ENCODE assay signal across 1 cellular context in genomic region chr3:186922224-186922623, GRCh38.
TF ChIP-seq lines count a peak whose summit lies in the region.

No MANE protein-coding gene starts in this region.

TF ChIP-seq in K562, 482 proteins besides CTCF, POLR2A, EP300 and RAD21:
- no peak for TF ChIP-seq CHCHD3 (CRISPR knock-in tag; IDR thresholded peaks at IDR 0.05)
- no peak for TF ChIP-seq ZNF780A (CRISPR knock-in tag; IDR thresholded peaks at IDR 0.05)
- no peak for TF ChIP-seq ZNF41 (CRISPR knock-in tag; conservative IDR thresholded peaks at IDR 0.05)
- TF ChIP-seq E4F1 (CRISPR knock-in tag; IDR thresholded peaks at IDR 0.05; ENCODE audit: borderline replicate concordance): no peak
- TF ChIP-seq RAD51 (IDR thresholded peaks at IDR 0.05; ENCODE audit: borderline replicate concordance, low read depth): no peak
- no peak for TF ChIP-seq NCOA2 (IDR thresholded peaks at IDR 0.05; ENCODE audit: partially characterized antibody in 2 of 2)
- no peak for TF ChIP-seq BCL6 (CRISPR knock-in tag; IDR thresholded peaks at IDR 0.05)
- no peak for TF ChIP-seq KLF1 (tag; IDR thresholded peaks at IDR 0.05)
- TF ChIP-seq ZNF512 (tag; IDR thresholded peaks at IDR 0.05): no peak
- no peak for TF ChIP-seq TAL1 (IDR thresholded peaks at IDR 0.05)
- no peak for TF ChIP-seq NFE2 (IDR thresholded peaks at IDR 0.05; ENCODE audit: low read depth)
- no peak for TF ChIP-seq KDM5B (IDR thresholded peaks at IDR 0.05; ENCODE audit: insufficient replicate concordance, low read depth, low read length)
- no peak for TF ChIP-seq MTA2 (IDR thresholded peaks at IDR 0.05; ENCODE audit: low read depth)
- no peak for TF ChIP-seq ZNF140 (CRISPR knock-in tag; IDR thresholded peaks at IDR 0.05)
- TF ChIP-seq DLX4 (CRISPR knock-in tag; IDR thresholded peaks at IDR 0.05): no peak
- no peak for TF ChIP-seq ARHGAP35 (IDR thresholded peaks at IDR 0.05; ENCODE audit: partially characterized antibody)
- TF ChIP-seq ZBTB11 (CRISPR knock-in tag; IDR thresholded peaks at IDR 0.05): no peak
- no peak for TF ChIP-seq ZFP36 (IDR thresholded peaks at IDR 0.05; ENCODE audit: low read depth, low read length, partially characterized antibody)
- TF ChIP-seq ZNF146 (CRISPR knock-in tag; IDR thresholded peaks at IDR 0.05; ENCODE audit: unreplicated experiment): no peak
TF ChIP-seq in K562: peak in this region for 0.
